ENCODE assay signal across 8 cellular contexts in the genomic region with DNA sequence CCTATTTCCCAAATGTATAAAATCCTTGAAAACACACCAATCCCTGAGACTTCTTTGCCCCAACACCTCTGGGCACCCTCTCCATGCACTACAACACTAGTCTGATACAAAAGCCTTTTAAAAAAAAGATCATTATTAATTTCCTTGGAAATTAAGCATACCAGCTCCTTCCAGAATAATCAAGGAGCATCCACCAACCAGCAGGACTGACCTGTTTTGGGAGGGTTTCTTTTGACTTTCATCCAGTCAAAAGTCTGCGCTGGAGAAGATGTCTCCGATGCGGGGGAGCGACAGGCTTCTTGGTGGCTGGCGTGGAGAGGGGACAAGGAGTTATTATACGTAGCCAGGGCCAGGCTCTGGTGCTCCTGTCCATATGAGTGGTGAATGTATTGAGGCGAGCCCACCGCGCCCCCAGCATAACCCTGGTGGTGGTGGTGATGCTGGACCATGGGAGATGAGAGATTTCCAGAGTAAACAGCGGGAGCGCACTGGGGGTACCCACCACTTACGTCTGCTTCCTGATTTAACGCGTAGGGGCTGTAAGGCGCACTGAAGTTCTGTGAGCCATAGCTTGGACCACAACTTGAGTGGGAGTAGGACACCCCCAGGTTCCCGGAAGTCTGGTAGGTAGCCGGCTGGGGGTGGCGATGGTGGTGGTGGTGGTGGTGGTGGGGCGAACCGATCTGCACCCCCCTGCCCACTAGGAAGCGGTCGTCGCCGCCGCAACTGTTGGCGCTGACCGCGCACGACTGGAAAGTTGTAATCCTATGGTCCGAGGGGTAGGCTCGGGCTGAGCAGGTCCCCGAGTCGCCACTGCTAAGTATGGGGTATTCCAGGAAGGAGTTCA. TPM values are rescaled to one million over a fixed set of nuclear protein-coding genes. Genes with fewer than 3 reads are reported as not detected.
A peak's percentile ranks its signal among the peaks of the same experiment; 100 is the strongest.
DNase-seq lines count a peak whose midpoint lies in the region; ATAC-seq and TF ChIP-seq lines count a peak whose summit lies in the region.

No MANE protein-coding gene starts in this region.

- peak; percentile 6 for ATAC-seq in HG03066 (IDR thresholded peaks at IDR 0.05; ENCODE audit: low read depth, unreplicated experiment)
- ATAC-seq in activated naive CD4-positive, alpha-beta T cell treated with anti-CD3 and anti-CD28 coated beads, Interleukin-2, amount 50 U/mL, for 72 hours = peak; percentile 3 to 28

- H3K36me3 Mint-ChIP-seq in activated naive CD4-positive, alpha-beta T cell treated with anti-CD3 and anti-CD28 coated beads, Interleukin-2, amount 50 U/mL, for 72 hours = peaks cover 14 to 22% of the 10 kb centered on the region in 2 donors

- no peaks in the 10 kb centered on the region for H3K9me3 Mint-ChIP-seq in activated naive CD4-positive, alpha-beta T cell treated with anti-CD3 and anti-CD28 coated beads, Interleukin-2, amount 50 U/mL, for 72 hours

- H3K27me3 ChIP-seq in GM06990 (replicated peaks; ENCODE audit: control insufficient read depth, insufficient read depth, low read length) = no peaks in the 10 kb centered on the region

- peak overlapping the region; percentile 66 for H3K4me3 ChIP-seq in GM06990 (replicated peaks; ENCODE audit: low read depth, low read length)

- no peaks in the 10 kb centered on the region for H3K36me3 ChIP-seq in GM06990 (ENCODE audit: control insufficient read depth, insufficient read depth, low read length)

- H3K27ac Mint-ChIP-seq in activated naive CD4-positive, alpha-beta T cell treated with anti-CD3 and anti-CD28 coated beads, Interleukin-2, amount 50 U/mL, for 72 hours = peak overlapping the region; percentile 47 to 78

- TF ChIP-seq CTCF in GM06990 (IDR thresholded peaks at IDR 0.05; ENCODE audit: insufficient read depth, low read length, poor library complexity, severe bottlenecking) = no peak

- DNase-seq in GM06990 (ENCODE audit: extremely low read depth, insufficient read length) (no peak), medulla oblongata (ENCODE audit: extremely low spot score) (peak; percentile 27), SKM-1 treated with dmso at 0.1 percent for 144 hours (lab: John Stamatoyannopoulos, UW; ENCODE audit: unreplicated experiment) (no peak), midbrain (lab: John Stamatoyannopoulos, UW) (no peak), glomerular visceral epithelial cell (ENCODE audit: extremely low spot score) (no peak), SHP77 treated with DMSO at 0.1 percent for 48 hours (lab: John Stamatoyannopoulos, UW) (no peak)
- DNase-seq in activated naive CD4-positive, alpha-beta T cell treated with anti-CD3 and anti-CD28 coated beads, Interleukin-2, amount 50 U/mL, for 72 hours (ENCODE audit: low spot score in 2 of 2) = no peak

RNA-seq across cellular contexts. Expression of a gene that starts 0.5 kb away (rescaled TPM):
- under 1 TPM in 1 of 2 donors, not detected in 1; 0.16 TPM for total RNA-seq in activated naive CD4-positive, alpha-beta T cell treated with anti-CD3 and anti-CD28 coated beads, Interleukin-2, amount 50 U/mL, for 72 hours

RNA-seq across cellular contexts. Expression of a gene that starts 7.2 kb away (rescaled TPM):
- total RNA-seq in activated naive CD4-positive, alpha-beta T cell treated with anti-CD3 and anti-CD28 coated beads, Interleukin-2, amount 50 U/mL, for 72 hours = not detected

RNA-seq across cellular contexts. Expression of a gene that starts 35.3 kb away (rescaled TPM):
- total RNA-seq in activated naive CD4-positive, alpha-beta T cell treated with anti-CD3 and anti-CD28 coated beads, Interleukin-2, amount 50 U/mL, for 72 hours = under 1 TPM in 1 of 2 donors, not detected in 1; 0.59 TPM

RNA-seq across cellular contexts. Expression of a gene that starts 48.2 kb away (rescaled TPM):
- not detected for total RNA-seq in activated naive CD4-positive, alpha-beta T cell treated with anti-CD3 and anti-CD28 coated beads, Interleukin-2, amount 50 U/mL, for 72 hours

RNA-seq across cellular contexts. Expression of a gene that starts 52.3 kb away (rescaled TPM):
- total RNA-seq in activated naive CD4-positive, alpha-beta T cell treated with anti-CD3 and anti-CD28 coated beads, Interleukin-2, amount 50 U/mL, for 72 hours = under 1 TPM in 1 of 2 donors, not detected in 1; 0.31 TPM
